Comparison of ENCODE assay signal across 1 cellular context in the genomic region with DNA sequence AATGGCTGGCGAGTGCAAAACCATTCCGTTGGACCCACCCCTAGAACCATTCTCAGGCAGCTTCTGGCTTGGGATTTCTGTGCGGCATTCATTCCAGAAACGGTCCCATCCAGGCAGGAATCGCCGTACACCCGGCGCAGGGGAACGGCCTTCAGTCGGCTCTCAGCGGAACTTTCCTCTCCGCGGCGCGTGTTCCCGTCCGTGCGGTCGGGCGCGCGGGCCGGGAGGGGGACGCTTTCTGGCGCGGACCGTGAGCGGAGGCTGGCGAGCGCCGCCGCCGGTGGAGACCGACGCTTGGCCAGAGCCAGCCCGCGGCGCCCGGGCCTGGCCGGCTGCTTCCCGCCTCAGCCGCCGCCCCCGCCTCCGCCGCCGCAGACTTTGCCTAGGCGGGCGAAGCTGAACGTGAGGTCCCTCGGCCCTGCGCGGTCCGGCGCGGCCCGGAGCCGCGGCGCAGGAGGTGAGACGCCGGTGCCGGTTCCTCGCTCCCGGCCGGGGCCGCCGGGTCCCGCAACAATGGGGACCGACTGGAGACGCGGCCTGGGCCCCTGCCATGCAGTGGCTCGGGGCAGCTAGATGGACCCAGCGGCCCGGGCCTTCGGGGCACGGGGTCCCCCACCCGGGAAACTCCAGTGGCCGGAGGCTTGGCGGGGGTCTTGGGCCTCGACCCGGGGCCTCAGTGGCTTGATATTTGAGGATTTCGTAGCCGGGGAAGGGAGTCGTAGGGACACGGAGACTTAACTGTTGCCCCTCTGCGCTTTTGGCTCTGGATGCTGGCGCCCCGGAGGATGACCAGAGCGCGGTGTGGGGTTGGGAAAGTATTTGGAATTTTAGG.
A peak's percentile ranks its signal among the peaks of the same experiment; 100 is the strongest.
TF ChIP-seq lines count a peak whose summit lies in the region.

A gene with protein sequence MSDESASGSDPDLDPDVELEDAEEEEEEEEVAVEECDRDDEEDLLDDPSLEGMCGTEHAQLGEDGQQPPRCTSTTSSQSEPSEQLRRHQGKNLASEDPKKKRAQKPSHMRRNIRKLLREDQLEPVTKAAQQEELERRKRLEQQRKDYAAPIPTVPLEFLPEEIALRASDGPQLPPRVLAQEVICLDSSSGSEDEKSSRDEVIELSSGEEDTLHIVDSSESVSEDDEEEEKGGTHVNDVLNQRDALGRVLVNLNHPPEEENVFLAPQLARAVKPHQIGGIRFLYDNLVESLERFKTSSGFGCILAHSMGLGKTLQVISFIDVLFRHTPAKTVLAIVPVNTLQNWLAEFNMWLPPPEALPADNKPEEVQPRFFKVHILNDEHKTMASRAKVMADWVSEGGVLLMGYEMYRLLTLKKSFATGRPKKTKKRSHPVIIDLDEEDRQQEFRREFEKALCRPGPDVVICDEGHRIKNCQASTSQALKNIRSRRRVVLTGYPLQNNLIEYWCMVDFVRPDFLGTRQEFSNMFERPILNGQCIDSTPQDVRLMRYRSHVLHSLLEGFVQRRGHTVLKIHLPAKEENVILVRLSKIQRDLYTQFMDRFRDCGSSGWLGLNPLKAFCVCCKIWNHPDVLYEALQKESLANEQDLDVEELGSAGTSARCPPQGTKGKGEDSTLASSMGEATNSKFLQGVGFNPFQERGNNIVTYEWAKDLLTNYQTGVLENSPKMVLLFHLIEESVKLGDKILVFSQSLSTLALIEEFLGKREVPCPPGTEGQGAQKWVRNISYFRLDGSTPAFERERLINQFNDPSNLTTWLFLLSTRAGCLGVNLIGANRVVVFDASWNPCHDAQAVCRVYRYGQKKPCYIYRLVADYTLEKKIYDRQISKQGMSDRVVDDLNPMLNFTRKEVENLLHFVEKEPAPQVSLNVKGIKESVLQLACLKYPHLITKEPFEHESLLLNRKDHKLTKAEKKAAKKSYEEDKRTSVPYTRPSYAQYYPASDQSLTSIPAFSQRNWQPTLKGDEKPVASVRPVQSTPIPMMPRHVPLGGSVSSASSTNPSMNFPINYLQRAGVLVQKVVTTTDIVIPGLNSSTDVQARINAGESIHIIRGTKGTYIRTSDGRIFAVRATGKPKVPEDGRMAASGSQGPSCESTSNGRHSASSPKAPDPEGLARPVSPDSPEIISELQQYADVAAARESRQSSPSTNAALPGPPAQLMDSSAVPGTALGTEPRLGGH (N-terminal part only) (plus strand): TSS at position 261 of the 832 bp plus-strand sequence. CDS start 51,702 bp downstream, outside the sequence.

TF ChIP-seq in K562, 482 proteins besides CTCF, POLR2A, EP300 and RAD21 (continued from another document and continues in another):
- TF ChIP-seq MGA (IDR thresholded peaks at IDR 0.05), result no peak
- TF ChIP-seq ZNF174 (CRISPR knock-in tag; IDR thresholded peaks at IDR 0.05), result no peak
- no peak for TF ChIP-seq HSF4 (CRISPR knock-in tag; IDR thresholded peaks at IDR 0.05; ENCODE audit: borderline replicate concordance)
- TF ChIP-seq, protein P1, sequence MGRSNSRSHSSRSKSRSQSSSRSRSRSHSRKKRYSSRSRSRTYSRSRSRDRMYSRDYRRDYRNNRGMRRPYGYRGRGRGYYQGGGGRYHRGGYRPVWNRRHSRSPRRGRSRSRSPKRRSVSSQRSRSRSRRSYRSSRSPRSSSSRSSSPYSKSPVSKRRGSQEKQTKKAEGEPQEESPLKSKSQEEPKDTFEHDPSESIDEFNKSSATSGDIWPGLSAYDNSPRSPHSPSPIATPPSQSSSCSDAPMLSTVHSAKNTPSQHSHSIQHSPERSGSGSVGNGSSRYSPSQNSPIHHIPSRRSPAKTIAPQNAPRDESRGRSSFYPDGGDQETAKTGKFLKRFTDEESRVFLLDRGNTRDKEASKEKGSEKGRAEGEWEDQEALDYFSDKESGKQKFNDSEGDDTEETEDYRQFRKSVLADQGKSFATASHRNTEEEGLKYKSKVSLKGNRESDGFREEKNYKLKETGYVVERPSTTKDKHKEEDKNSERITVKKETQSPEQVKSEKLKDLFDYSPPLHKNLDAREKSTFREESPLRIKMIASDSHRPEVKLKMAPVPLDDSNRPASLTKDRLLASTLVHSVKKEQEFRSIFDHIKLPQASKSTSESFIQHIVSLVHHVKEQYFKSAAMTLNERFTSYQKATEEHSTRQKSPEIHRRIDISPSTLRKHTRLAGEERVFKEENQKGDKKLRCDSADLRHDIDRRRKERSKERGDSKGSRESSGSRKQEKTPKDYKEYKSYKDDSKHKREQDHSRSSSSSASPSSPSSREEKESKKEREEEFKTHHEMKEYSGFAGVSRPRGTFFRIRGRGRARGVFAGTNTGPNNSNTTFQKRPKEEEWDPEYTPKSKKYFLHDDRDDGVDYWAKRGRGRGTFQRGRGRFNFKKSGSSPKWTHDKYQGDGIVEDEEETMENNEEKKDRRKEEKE (IDR thresholded peaks at IDR 0.05; ENCODE audit: borderline replicate concordance in 1 of 2, control insufficient read depth in 1 of 2, low read depth in 2 of 2, low read length in 1 of 2), result peak in 1 of 2 experiments; percentile 87; a peak in 2 of 4 replicates
- TF ChIP-seq HDAC1 (IDR thresholded peaks at IDR 0.05), result no peak
- no peak for TF ChIP-seq PCBP1 (IDR thresholded peaks at IDR 0.05; ENCODE audit: low read depth, low read length, poor library complexity, severe bottlenecking)
- TF ChIP-seq NFRKB (IDR thresholded peaks at IDR 0.05; ENCODE audit: low read depth), result no peak
- TF ChIP-seq, protein P2, sequence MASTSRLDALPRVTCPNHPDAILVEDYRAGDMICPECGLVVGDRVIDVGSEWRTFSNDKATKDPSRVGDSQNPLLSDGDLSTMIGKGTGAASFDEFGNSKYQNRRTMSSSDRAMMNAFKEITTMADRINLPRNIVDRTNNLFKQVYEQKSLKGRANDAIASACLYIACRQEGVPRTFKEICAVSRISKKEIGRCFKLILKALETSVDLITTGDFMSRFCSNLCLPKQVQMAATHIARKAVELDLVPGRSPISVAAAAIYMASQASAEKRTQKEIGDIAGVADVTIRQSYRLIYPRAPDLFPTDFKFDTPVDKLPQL (IDR thresholded peaks at IDR 0.05; ENCODE audit: extremely low read depth, insufficient read length), result no peak
- TF ChIP-seq RAD51 (IDR thresholded peaks at IDR 0.05; ENCODE audit: borderline replicate concordance, low read depth), result no peak
- TF ChIP-seq HMGXB4 (CRISPR knock-in tag; IDR thresholded peaks at IDR 0.05), result no peak; the same call in 1 of the 2 replicates
- no peak for TF ChIP-seq XRCC4 (IDR thresholded peaks at IDR 0.05; ENCODE audit: extremely low read depth, insufficient read depth, insufficient read length)
- TF ChIP-seq HOMEZ (CRISPR knock-in tag; IDR thresholded peaks at IDR 0.05), result no peak
- TF ChIP-seq, protein P3, sequence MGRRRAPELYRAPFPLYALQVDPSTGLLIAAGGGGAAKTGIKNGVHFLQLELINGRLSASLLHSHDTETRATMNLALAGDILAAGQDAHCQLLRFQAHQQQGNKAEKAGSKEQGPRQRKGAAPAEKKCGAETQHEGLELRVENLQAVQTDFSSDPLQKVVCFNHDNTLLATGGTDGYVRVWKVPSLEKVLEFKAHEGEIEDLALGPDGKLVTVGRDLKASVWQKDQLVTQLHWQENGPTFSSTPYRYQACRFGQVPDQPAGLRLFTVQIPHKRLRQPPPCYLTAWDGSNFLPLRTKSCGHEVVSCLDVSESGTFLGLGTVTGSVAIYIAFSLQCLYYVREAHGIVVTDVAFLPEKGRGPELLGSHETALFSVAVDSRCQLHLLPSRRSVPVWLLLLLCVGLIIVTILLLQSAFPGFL (CRISPR knock-in tag; IDR thresholded peaks at IDR 0.05), result no peak
- TF ChIP-seq NELFE (IDR thresholded peaks at IDR 0.05; ENCODE audit: insufficient read depth, insufficient read length), result no peak
- no peak for TF ChIP-seq PHB2 (IDR thresholded peaks at IDR 0.05; ENCODE audit: low read depth)
- 0 out of 2 replicates have a peak, but pooled peaks have one; percentile 41 for TF ChIP-seq CREB3L1 (IDR thresholded peaks at IDR 0.05; ENCODE audit: borderline replicate concordance, low read depth)
- no peak for TF ChIP-seq EWSR1 (IDR thresholded peaks at IDR 0.05; ENCODE audit: borderline replicate concordance, low read depth, partially characterized antibody)
